Comparison of ENCODE assay signal across 32 cellular contexts in genomic region chr21:45135122-45135521, GRCh38.
DNase-seq lines count a peak whose midpoint lies in the region; ATAC-seq, FAIRE-seq and TF ChIP-seq lines count a peak whose summit lies in the region.
"Had no signal": no experiment of that assay in that cellular context is flagged by ENCODE, and none has a peak within 500 bp of the region (broad histone marks: within the 10 kb centered on the region; RNA-seq: fewer than 3 reads in every experiment).

No MANE protein-coding gene starts in this region.

- FAIRE-seq in RCC 7860 (lab: Jason Lieb, UNC): no peak

- H3K9me3 Mint-ChIP-seq in nephron progenitor cell: no peaks in the 10 kb centered on the region
- H3K9me3 Mint-ChIP-seq: activated CD4-positive, alpha-beta memory T cell treated with anti-CD3 and anti-CD28 coated beads, Interleukin-2, amount 10 ng/mL, durations not matched to agents 7 days and 5 days; activated naive CD8-positive, alpha-beta T cell treated with anti-CD3 and anti-CD28 coated beads, Interleukin-2, amount 50 U/mL, for 24 hours; central memory CD8-positive, alpha-beta T cell; immature natural killer cell; memory B cell; naive thymus-derived CD4-positive, alpha-beta T cell; T-helper 2 cell treated with Interferon-gamma antibody and Interleukin-4, amounts not matched to agents 5 μg/mL and 100 μg/mL, for 36 hours; type B pancreatic cell had no signal

- no peak for TF ChIP-seq EP300 in gastroesophageal sphincter (IDR thresholded peaks at IDR 0.05)

- DNase-seq in SJCRH30 (peak; percentile 74 to 82), nephron progenitor cell (no peak), NCI-H2107 (lab: John Stamatoyannopoulos, UW) (no peak), NCI-H748 treated with DMSO at 0.1 percent for 48 hours (lab: John Stamatoyannopoulos, UW) (no peak), RCC 7860 (ENCODE audit: low spot score) (no peak)
- DNase-seq: activated CD4-positive, alpha-beta memory T cell treated with anti-CD3 and anti-CD28 coated beads, Interleukin-2, amount 10 ng/mL, durations not matched to agents 7 days and 5 days; activated CD8-positive, alpha-beta memory T cell treated with anti-CD3 and anti-CD28 coated beads, Interleukin-2, amount 50 U/mL, for 4 hours; activated naive CD4-positive, alpha-beta T cell; activated naive CD8-positive, alpha-beta T cell treated with anti-CD3 and anti-CD28 coated beads, Interleukin-2, amount 50 U/mL, for 24 hours; COR-L47; DMS53; immature natural killer cell; left cardiac atrium; MM.1S; naive thymus-derived CD4-positive, alpha-beta T cell; NCI-H1930; NCI-H526; occipital lobe; PC-3; SHP77; spleen; stimulated activated CD8-positive, alpha-beta memory T cell treated with anti-CD3 and anti-CD28 coated beads, Interleukin-4, amount 100 ng/mL, for 48 hours; stomach had no signal

- H3K27me3 Mint-ChIP-seq in nephron progenitor cell (ENCODE audit: low read depth, poor library complexity): peaks cover 14% of the 10 kb centered on the region
- H3K27me3 Mint-ChIP-seq: activated CD4-positive, alpha-beta memory T cell treated with anti-CD3 and anti-CD28 coated beads, Interleukin-2, amount 10 ng/mL, durations not matched to agents 7 days and 5 days; activated naive CD8-positive, alpha-beta T cell treated with anti-CD3 and anti-CD28 coated beads, Interleukin-2, amount 50 U/mL, for 24 hours; central memory CD8-positive, alpha-beta T cell; memory B cell; naive thymus-derived CD4-positive, alpha-beta T cell; type B pancreatic cell had no signal

- no peaks in the 10 kb centered on the region for H3K36me3 Mint-ChIP-seq in nephron progenitor cell (ENCODE audit: low read depth)
- H3K36me3 Mint-ChIP-seq: immature natural killer cell, type B pancreatic cell had no signal

- H3K4me3 ChIP-seq in SJCRH30 (no peak overlapping the region), gastroesophageal sphincter (no peak overlapping the region), subcutaneous abdominal adipose tissue (ENCODE audit: low read depth in 1 of 5, low read length in 5 of 5) (no peak overlapping the region)
- H3K4me3 ChIP-seq: HAP-1, spleen, stomach had no signal

- ATAC-seq in gastroesophageal sphincter (no peak), GM21423 (IDR thresholded peaks at IDR 0.05; ENCODE audit: unreplicated experiment) (no peak)
- ATAC-seq: activated naive CD8-positive, alpha-beta T cell treated with anti-CD3 and anti-CD28 coated beads, Interleukin-2, amount 50 U/mL, for 24 hours; naive thymus-derived CD4-positive, alpha-beta T cell; PC-3 had no signal

- H3K27me3 ChIP-seq in SJCRH30 (no peaks in the 10 kb centered on the region), gastroesophageal sphincter (no peaks in the 10 kb centered on the region), subcutaneous abdominal adipose tissue (ENCODE audit: control insufficient read depth in 5 of 5, insufficient read depth in 4 of 5, low read length in 5 of 5) (no peaks in the 10 kb centered on the region)
- H3K27me3 ChIP-seq: spleen, stomach had no signal

- H3K4me3 Mint-ChIP-seq in nephron progenitor cell: no peak overlapping the region
- H3K4me3 Mint-ChIP-seq: activated CD4-positive, alpha-beta memory T cell treated with anti-CD3 and anti-CD28 coated beads, Interleukin-2, amount 10 ng/mL, durations not matched to agents 7 days and 5 days; activated naive CD8-positive, alpha-beta T cell treated with anti-CD3 and anti-CD28 coated beads, Interleukin-2, amount 50 U/mL, for 24 hours; central memory CD8-positive, alpha-beta T cell; immature natural killer cell; memory B cell; naive thymus-derived CD4-positive, alpha-beta T cell; T-helper 2 cell treated with Interferon-gamma antibody and Interleukin-4, amounts not matched to agents 5 μg/mL and 100 μg/mL, for 36 hours; type B pancreatic cell had no signal

- H3K9me3 ChIP-seq in SJCRH30 (replicated peaks) (no peaks in the 10 kb centered on the region), gastroesophageal sphincter (no peaks in the 10 kb centered on the region), subcutaneous abdominal adipose tissue (ENCODE audit: control insufficient read depth in 5 of 5, low read length in 5 of 5) (no peaks in the 10 kb centered on the region)
- H3K9me3 ChIP-seq: HAP-1, spleen, stomach had no signal

- 0 out of 2 replicates have a peak overlapping the region, but pooled peaks have one; percentile 0 for H3K27ac ChIP-seq in SJCRH30
- peak overlapping the region in 3 of 4 donors; percentile 57 to 77 (median 64) for H3K27ac ChIP-seq in gastroesophageal sphincter
- no peak overlapping the region for H3K27ac ChIP-seq in subcutaneous abdominal adipose tissue (ENCODE audit: low read depth, low read length)
- H3K27ac ChIP-seq: KMS-11, spleen had no signal

- TF ChIP-seq CTCF in gastroesophageal sphincter (IDR thresholded peaks at IDR 0.05) (no peak), nephron progenitor cell (IDR thresholded peaks at IDR 0.05) (no peak)

- TF ChIP-seq POLR2A in gastroesophageal sphincter (IDR thresholded peaks at IDR 0.05): no peak

- H3K36me3 ChIP-seq in SJCRH30 (no peaks in the 10 kb centered on the region), gastroesophageal sphincter (peaks cover 0 to 13% of the 10 kb centered on the region in 2 donors), subcutaneous abdominal adipose tissue (ENCODE audit: control insufficient read depth in 5 of 5, insufficient read depth in 5 of 5, low read length in 5 of 5) (peaks cover 0 to 9% (median 3%) of the 10 kb centered on the region in 5 donors)
- H3K36me3 ChIP-seq: HAP-1 had no signal

- H3K4me1 ChIP-seq in SJCRH30: peaks cover 24% of the 10 kb centered on the region
- H3K4me1 ChIP-seq in gastroesophageal sphincter: peaks cover 6 to 93% (median 50%) of the 10 kb centered on the region in 3 donors
- peaks cover 1 to 38% (median 35%) of the 10 kb centered on the region in 5 donors for H3K4me1 ChIP-seq in subcutaneous abdominal adipose tissue (ENCODE audit: control insufficient read depth in 5 of 5, insufficient read depth in 5 of 5, low read length in 5 of 5)
- H3K4me1 ChIP-seq: HAP-1 had no signal

- H3K4me1 Mint-ChIP-seq in nephron progenitor cell: peaks cover 50% of the 10 kb centered on the region

- WGBS in gastroesophageal sphincter (ENCODE audit: low coverage in 1 of 2), 2 donors: 38% methylated on average over 3 of the region's 3 CpGs; no CpG with 5 or more reads in 1 of the 2 donors

- H3K27ac Mint-ChIP-seq in nephron progenitor cell: peak overlapping the region; percentile 36
- H3K27ac Mint-ChIP-seq: activated CD4-positive, alpha-beta memory T cell treated with anti-CD3 and anti-CD28 coated beads, Interleukin-2, amount 10 ng/mL, durations not matched to agents 7 days and 5 days; activated naive CD8-positive, alpha-beta T cell treated with anti-CD3 and anti-CD28 coated beads, Interleukin-2, amount 50 U/mL, for 24 hours; immature natural killer cell; memory B cell; T-helper 2 cell treated with Interferon-gamma antibody and Interleukin-4, amounts not matched to agents 5 μg/mL and 100 μg/mL, for 36 hours; type B pancreatic cell had no signal

- peak overlapping the region in 3 of 5 donors; percentile 1 to 23 (median 21) for H3K9ac ChIP-seq in subcutaneous abdominal adipose tissue (ENCODE audit: low read length in 5 of 5)
- H3K9ac ChIP-seq: KMS-11 had no signal

Comparison
In these comparisons a context has a peak if more than half of its experiments do, and no peak if none do; other contexts are left out.
1. DNase-seq: peak in SJCRH30 (2 of 2); none in nephron progenitor cell (single experiment), NCI-H2107 (single experiment), NCI-H748 treated with DMSO at 0.1 percent for 48 hours (single experiment) and RCC 7860 (single experiment).